In genomic region chr4:184740965-184741364, GRCh38 we compare ENCODE assay signal across 21 cellular contexts. TPM values are rescaled to one million over a fixed set of nuclear protein-coding genes. Genes with fewer than 3 reads are reported as not detected.
DNase-seq lines count a peak whose midpoint lies in the region; ATAC-seq and TF ChIP-seq lines count a peak whose summit lies in the region.
"Had no signal": no experiment of that assay in that cellular context is flagged by ENCODE, and none has a peak within 500 bp of the region (broad histone marks: within the 10 kb centered on the region; RNA-seq: fewer than 3 reads in every experiment).

No MANE protein-coding gene starts in this region.

- H3K36me3 ChIP-seq in endodermal cell (ENCODE audit: control insufficient read depth, insufficient read depth, low read length): no peaks in the 10 kb centered on the region
- H3K36me3 ChIP-seq in brain microvascular endothelial cell (replicated peaks): no peaks in the 10 kb centered on the region

- no peak overlapping the region for H3K27ac Mint-ChIP-seq in activated CD4-positive, alpha-beta T cell treated with anti-CD3 and anti-CD28 coated beads for 36 hours
- H3K27ac Mint-ChIP-seq in H9 (no peak overlapping the region), endodermal cell (no peak overlapping the region)

- peak; percentile 25 for DNase-seq in activated CD4-positive, alpha-beta T cell treated with anti-CD3 and anti-CD28 coated beads for 36 hours
- no peak for DNase-seq in activated CD4-positive, alpha-beta T cell treated with anti-CD3 and anti-CD28 coated beads for 1 hour
- DNase-seq in H9 (no peak), endodermal cell (peak; percentile 64), mucosa of gallbladder (ENCODE audit: low spot score) (peak; percentile 6), iPS-NIHi11 (ENCODE audit: low spot score) (no peak), brain microvascular endothelial cell (no peak)
- DNase-seq: AML-193, GM23248, IMR-90, MV-4-11, NCI-H1694 treated with DMSO at 0.1 percent for 48 hours, NCI-H2081 treated with DMSO at 0.1 percent for 48 hours, NCI-H2171 treated with DMSO at 0.1 percent for 48 hours, NCI-H526 treated with DMSO at 0.1 percent for 48 hours, PC-3, Right ventricle myocardium superior had no signal

- H4K20me1 ChIP-seq in H9 (ENCODE audit: control insufficient read depth, insufficient read depth, insufficient read length): no peaks in the 10 kb centered on the region

- H3K4me1 Mint-ChIP-seq in activated CD4-positive, alpha-beta T cell treated with anti-CD3 and anti-CD28 coated beads for 36 hours: peaks cover 14% of the 10 kb centered on the region
- H3K4me1 Mint-ChIP-seq in H9 (peaks cover 13 to 18% of the 10 kb centered on the region in 2 experiments), endodermal cell (peaks cover 2% of the 10 kb centered on the region)

- H3K4me3 Mint-ChIP-seq in activated CD4-positive, alpha-beta T cell treated with anti-CD3 and anti-CD28 coated beads for 36 hours: no peak overlapping the region
- no peak overlapping the region for H3K4me3 Mint-ChIP-seq in H9
- H3K4me3 Mint-ChIP-seq in endodermal cell: no peak overlapping the region
- H3K4me3 Mint-ChIP-seq: CD14-positive monocyte had no signal

- H3K9ac ChIP-seq in H9 (ENCODE audit: extremely low read depth, insufficient read length, low read length) (no peak overlapping the region), endodermal cell (ENCODE audit: extremely low read depth, low read length, poor library complexity, severe bottlenecking) (no peak overlapping the region)
- H3K9ac ChIP-seq: GM23248 had no signal

- H3K23ac ChIP-seq in H9 (ENCODE audit: insufficient read length, low read depth, low read length): no peak overlapping the region

- POLR2A ChIA-PET in activated CD4-positive, alpha-beta T cell treated with anti-CD3 and anti-CD28 coated beads for 36 hours (lab: Charles Lee): no interaction called here

- CTCF ChIA-PET in activated CD4-positive, alpha-beta T cell treated with anti-CD3 and anti-CD28 coated beads for 36 hours (lab: Charles Lee): interaction anchor here (1.6 kb wide), 1 partner anchor 79 kb away, joined by 4 read pairs; no protein-coding TSS in a partner anchor

- no peaks in the 10 kb centered on the region for H3K9me3 Mint-ChIP-seq in activated CD4-positive, alpha-beta T cell treated with anti-CD3 and anti-CD28 coated beads for 36 hours (ENCODE audit: low read depth)
- H3K9me3 Mint-ChIP-seq in H9 (peaks cover 30 to 34% of the 10 kb centered on the region in 2 experiments), endodermal cell (peaks cover 30% of the 10 kb centered on the region)

- no peaks in the 10 kb centered on the region for H3K79me1 ChIP-seq in H9 (ENCODE audit: insufficient read depth, low read depth, low read length, poor library complexity, severe bottlenecking)

- no peak overlapping the region for H2AFZ ChIP-seq in H9 (ENCODE audit: low read length)
- H2AFZ ChIP-seq: GM23248 had no signal

- H3K4me3 ChIP-seq in endodermal cell (ENCODE audit: low read length) (no peak overlapping the region), brain microvascular endothelial cell (ENCODE audit: low read depth, low read length) (no peak overlapping the region)
- H3K4me3 ChIP-seq: GM12878, GM23248 had no signal

- no peak overlapping the region for H2BK20ac ChIP-seq in H9 (ENCODE audit: low read depth, low read length, poor library complexity, severe bottlenecking)

- no peak overlapping the region for H2AK5ac ChIP-seq in H9 (ENCODE audit: insufficient read length, low read length)

- H3K14ac ChIP-seq in H9 (ENCODE audit: insufficient read depth, low read length): no peak overlapping the region

- no peaks in the 10 kb centered on the region for H3K27me3 ChIP-seq in H9 (ENCODE audit: insufficient read depth, low read length)
- H3K27me3 ChIP-seq in endodermal cell (ENCODE audit: control insufficient read depth, insufficient read depth, low read length, poor library complexity, severe bottlenecking): no peaks in the 10 kb centered on the region
- no peaks in the 10 kb centered on the region for H3K27me3 ChIP-seq in brain microvascular endothelial cell (replicated peaks)

- in situ Hi-C loops in brain microvascular endothelial cell (cut with HindIII; ENCODE audit: low pct_ligation_motif_present, low sequenced_read_pairs): no loop called here

- no peak overlapping the region for H4K8ac ChIP-seq in H9 (replicated peaks; ENCODE audit: insufficient read length, low read depth, low read length)

- no peak overlapping the region for H2BK12ac ChIP-seq in H9 (ENCODE audit: insufficient read length, low read depth, low read length)

- no peaks in the 10 kb centered on the region for H3K27me3 Mint-ChIP-seq in activated CD4-positive, alpha-beta T cell treated with anti-CD3 and anti-CD28 coated beads for 36 hours
- H3K27me3 Mint-ChIP-seq in H9 (ENCODE audit: low read depth) (peaks cover 17% of the 10 kb centered on the region), endodermal cell (ENCODE audit: insufficient read depth) (no peaks in the 10 kb centered on the region)

- H3K36me3 Mint-ChIP-seq in activated CD4-positive, alpha-beta T cell treated with anti-CD3 and anti-CD28 coated beads for 36 hours (ENCODE audit: low read depth): no peaks in the 10 kb centered on the region
- H3K36me3 Mint-ChIP-seq in H9 (ENCODE audit: insufficient read depth in 1 of 3, low read depth in 3 of 3) (peaks cover 16 to 21% (median 21%) of the 10 kb centered on the region in 3 experiments), endodermal cell (ENCODE audit: low read depth) (no peaks in the 10 kb centered on the region)
- H3K36me3 Mint-ChIP-seq: CD14-positive monocyte had no signal

- H4K5ac ChIP-seq in H9 (ENCODE audit: insufficient read length, low read depth, low read length): no peak overlapping the region

- no CpG with 5 or more reads among the region's 19 CpGs for WGBS in H9 (ENCODE audit: extremely low coverage, insufficient read length, low lambda C conversion rate)
- WGBS in endodermal cell (ENCODE audit: insufficient coverage in 1 of 2, insufficient read length in 1 of 2), 2 experiments: 92 to 96% methylated on average over 5 to 19 of the region's 19 CpGs

- no peaks in the 10 kb centered on the region for H3K4me1 ChIP-seq in H9 (ENCODE audit: insufficient read depth, low read length)
- H3K4me1 ChIP-seq in endodermal cell (ENCODE audit: control insufficient read depth, insufficient read depth, low read length): peaks cover 2% of the 10 kb centered on the region

- no peak overlapping the region for H2BK15ac ChIP-seq in H9 (ENCODE audit: low read depth, low read length)

- no peaks in the 10 kb centered on the region for H3K23me2 ChIP-seq in H9 (ENCODE audit: insufficient read length, low read depth, low read length, poor library complexity, severe bottlenecking)

- H3K18ac ChIP-seq in H9 (ENCODE audit: insufficient read length, low read depth, low read length): no peak overlapping the region

- no peaks in the 10 kb centered on the region for H3K79me2 ChIP-seq in H9 (ENCODE audit: insufficient read depth, low read length)

- H4K91ac ChIP-seq in H9 (ENCODE audit: insufficient read length, low read depth, low read length): no peak overlapping the region

- H3K56ac ChIP-seq in H9 (ENCODE audit: insufficient read length, low read depth, low read length): no peak overlapping the region

- H3T11ph ChIP-seq in H9 (ENCODE audit: low read length): no peak overlapping the region

- H3K4me2 ChIP-seq in H9 (ENCODE audit: insufficient read depth, insufficient read length, low read length): no peak overlapping the region

- H3K27ac ChIP-seq in H9 (ENCODE audit: insufficient read length, low read depth, low read length) (no peak overlapping the region), endodermal cell (ENCODE audit: low read depth, low read length) (no peak overlapping the region), brain microvascular endothelial cell (no peak overlapping the region)
- H3K27ac ChIP-seq: GM23248 had no signal

- no peak overlapping the region for H2BK120ac ChIP-seq in H9 (ENCODE audit: low read depth, low read length, poor library complexity, severe bottlenecking)

- no peak for ATAC-seq in activated CD4-positive, alpha-beta T cell treated with anti-CD3 and anti-CD28 coated beads for 36 hours
- ATAC-seq in GM21360 (IDR thresholded peaks at IDR 0.05; ENCODE audit: unreplicated experiment): no peak
- ATAC-seq: GM12878, HCT116, PC-3 had no signal

- peak; percentile 24; the same call in 1 of the 3 replicates for TF ChIP-seq CTCF in H9 (conservative IDR thresholded peaks at IDR 0.05)
- TF ChIP-seq CTCF in endodermal cell (conservative IDR thresholded peaks at IDR 0.05): no peak
- TF ChIP-seq CTCF in brain microvascular endothelial cell (IDR thresholded peaks at IDR 0.05; ENCODE audit: low read depth, low read length, missing control alignments): no peak

- H3K4ac ChIP-seq in H9 (ENCODE audit: low read depth, low read length): no peak overlapping the region

- H3K9me3 ChIP-seq in H9 (ENCODE audit: control insufficient read depth, low read depth, low read length) (no peaks in the 10 kb centered on the region), endodermal cell (ENCODE audit: control insufficient read depth, low read length) (peaks cover 21% of the 10 kb centered on the region)

- no peak overlapping the region for H2BK5ac ChIP-seq in H9 (ENCODE audit: insufficient read length, low read length)

- intact Hi-C loops in activated CD4-positive, alpha-beta T cell treated with anti-CD3 and anti-CD28 coated beads for 36 hours (cut with DNase I, micrococcal nuclease): no loop called here

RNA-seq across cellular contexts. Expression of gene CENPU, which starts 7.1 kb away (rescaled TPM):
- 10 to 100 TPM; 87.7 to 88.4 TPM for total RNA-seq in activated CD4-positive, alpha-beta T cell treated with anti-CD3 and anti-CD28 coated beads for 36 hours
- 112 and 124 TPM in 2 replicates for total RNA-seq in H9 (2021)
- total RNA-seq in endodermal cell: 10 to 100 TPM; 69.9 to 96.2 TPM
- polyA plus RNA-seq in endodermal cell (2013, experiment 1 of 2): 108 TPM
- 108 TPM for polyA plus RNA-seq in endodermal cell (2013, experiment 2 of 2)
- 3.8 TPM for total RNA-seq in mucosa of gallbladder

Comparison
In these comparisons a context has a peak if more than half of its experiments do, and no peak if none do; other contexts are left out.
1. DNase-seq: peak in activated CD4-positive, alpha-beta T cell treated with anti-CD3 and anti-CD28 coated beads for 36 hours (single experiment), endodermal cell (single experiment) and mucosa of gallbladder (single experiment); none in activated CD4-positive, alpha-beta T cell treated with anti-CD3 and anti-CD28 coated beads for 1 hour (single experiment), H9 (single experiment), iPS-NIHi11 (single experiment) and brain microvascular endothelial cell (single experiment).
2. RNA of gene CENPU, which starts 7.1 kb away (total RNA-seq): 112 to 124 TPM in H9, 69.9 to 96.2 TPM in endodermal cell and 87.7 to 88.4 TPM in activated CD4-positive, alpha-beta T cell treated with anti-CD3 and anti-CD28 coated beads for 36 hours; 3.8 TPM in mucosa of gallbladder (single experiment); every median in the first group is over 10 times any median in the second.